In genomic region chr3:67018789-67019525, GRCh38 we compare ENCODE assay signal across 1 cellular context.
TF ChIP-seq lines count a peak whose summit lies in the region.

No MANE protein-coding gene starts in this region.

TF ChIP-seq in GM12878, 131 proteins besides CTCF, POLR2A, EP300 and RAD21 (continued from another document):
- TF ChIP-seq BCL11A (IDR thresholded peaks at IDR 0.05; ENCODE audit: low read depth, low read length): no peak
- TF ChIP-seq, protein P1, sequence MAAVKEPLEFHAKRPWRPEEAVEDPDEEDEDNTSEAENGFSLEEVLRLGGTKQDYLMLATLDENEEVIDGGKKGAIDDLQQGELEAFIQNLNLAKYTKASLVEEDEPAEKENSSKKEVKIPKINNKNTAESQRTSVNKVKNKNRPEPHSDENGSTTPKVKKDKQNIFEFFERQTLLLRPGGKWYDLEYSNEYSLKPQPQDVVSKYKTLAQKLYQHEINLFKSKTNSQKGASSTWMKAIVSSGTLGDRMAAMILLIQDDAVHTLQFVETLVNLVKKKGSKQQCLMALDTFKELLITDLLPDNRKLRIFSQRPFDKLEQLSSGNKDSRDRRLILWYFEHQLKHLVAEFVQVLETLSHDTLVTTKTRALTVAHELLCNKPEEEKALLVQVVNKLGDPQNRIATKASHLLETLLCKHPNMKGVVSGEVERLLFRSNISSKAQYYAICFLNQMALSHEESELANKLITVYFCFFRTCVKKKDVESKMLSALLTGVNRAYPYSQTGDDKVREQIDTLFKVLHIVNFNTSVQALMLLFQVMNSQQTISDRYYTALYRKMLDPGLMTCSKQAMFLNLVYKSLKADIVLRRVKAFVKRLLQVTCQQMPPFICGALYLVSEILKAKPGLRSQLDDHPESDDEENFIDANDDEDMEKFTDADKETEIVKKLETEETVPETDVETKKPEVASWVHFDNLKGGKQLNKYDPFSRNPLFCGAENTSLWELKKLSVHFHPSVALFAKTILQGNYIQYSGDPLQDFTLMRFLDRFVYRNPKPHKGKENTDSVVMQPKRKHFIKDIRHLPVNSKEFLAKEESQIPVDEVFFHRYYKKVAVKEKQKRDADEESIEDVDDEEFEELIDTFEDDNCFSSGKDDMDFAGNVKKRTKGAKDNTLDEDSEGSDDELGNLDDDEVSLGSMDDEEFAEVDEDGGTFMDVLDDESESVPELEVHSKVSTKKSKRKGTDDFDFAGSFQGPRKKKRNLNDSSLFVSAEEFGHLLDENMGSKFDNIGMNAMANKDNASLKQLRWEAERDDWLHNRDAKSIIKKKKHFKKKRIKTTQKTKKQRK (IDR thresholded peaks at IDR 0.05; ENCODE audit: low read depth, low read length): no peak
